In genomic region chr3:53114011-53114400, GRCh38 we compare ENCODE assay signal across 1 cellular context.
TF ChIP-seq lines count a peak whose summit lies in the region.

No MANE protein-coding gene starts in this region.

TF ChIP-seq in HEK293, 187 proteins besides CTCF, POLR2A, EP300 and RAD21 (continued from another document):
- TF ChIP-seq ZNF26 (tag by site-specific recombination; IDR thresholded peaks at IDR 0.05), result no peak
- TF ChIP-seq ZNF792 (tag by site-specific recombination; IDR thresholded peaks at IDR 0.05), result no peak
- TF ChIP-seq RBAK (tag by site-specific recombination; IDR thresholded peaks at IDR 0.05), result no peak
- no peak for TF ChIP-seq ZNF302 (tag by site-specific recombination; IDR thresholded peaks at IDR 0.05; ENCODE audit: low read depth)
- TF ChIP-seq PRDM4 (tag by site-specific recombination; IDR thresholded peaks at IDR 0.05), result no peak
- TF ChIP-seq ZNF548 (tag by site-specific recombination; IDR thresholded peaks at IDR 0.05), result no peak
